ENCODE assay signal across 6 cellular contexts in genomic region chr7:4972446-4972845, GRCh38. TPM values are rescaled to one million over a fixed set of nuclear protein-coding genes. Genes with fewer than 3 reads are reported as not detected.
"Had no signal": no experiment of that assay in that cellular context is flagged by ENCODE, and none has a peak within 500 bp of the region (broad histone marks: within the 10 kb centered on the region; RNA-seq: fewer than 3 reads in every experiment).

No MANE protein-coding gene starts in this region.

RNA-seq across cellular contexts. Expression of gene MMD2, which starts 13.5 kb away (rescaled TPM):
- total RNA-seq: HepG2, HT-29, HT1080, IMR-90, K562 had no signal
- polyA plus RNA-seq: HepG2, IgD-negative memory B cell, IMR-90, K562 had no signal
